Comparison of ENCODE assay signal across 2 cellular contexts in the genomic region with DNA sequence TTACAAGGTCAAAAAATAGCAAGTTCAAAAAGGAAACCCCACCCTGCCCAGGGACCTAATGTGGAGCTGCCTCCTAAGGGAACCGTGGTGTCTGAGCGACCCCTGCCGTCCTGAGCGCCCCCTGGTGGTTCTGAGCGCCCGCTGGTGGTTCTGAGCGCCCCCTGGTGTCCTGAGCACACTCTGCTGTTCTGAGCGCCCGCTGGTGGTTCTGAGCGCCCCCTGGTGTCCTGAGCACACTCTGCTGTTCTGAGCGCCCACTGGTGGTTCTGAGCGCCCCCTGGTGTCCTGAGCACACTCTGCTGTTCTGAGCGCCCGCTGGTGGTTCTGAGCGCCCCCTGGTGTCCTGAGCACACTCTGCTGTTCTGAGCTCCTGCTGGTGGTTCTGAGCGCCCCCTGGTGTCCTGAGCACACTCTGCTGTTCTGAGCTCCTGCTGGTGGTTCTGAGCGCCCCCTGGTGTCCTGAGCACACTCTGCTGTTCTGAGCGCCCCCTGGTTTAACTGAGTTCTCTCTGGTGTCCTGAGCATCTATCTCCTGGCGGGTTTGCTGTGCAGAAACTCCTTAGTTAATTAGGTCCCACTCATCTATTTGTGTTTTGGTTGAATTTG.
TF ChIP-seq lines count a peak whose summit lies in the region.

No MANE protein-coding gene starts in this region.

TF ChIP-seq in GM12878, 131 proteins besides CTCF, POLR2A, EP300 and RAD21 (continued from another document):
- TF ChIP-seq RCOR1 (conservative IDR thresholded peaks at IDR 0.05; ENCODE audit: low read depth, low read length) (0 out of 2 replicates have a peak, but pooled peaks have one; percentile 33), SP1 (IDR thresholded peaks at IDR 0.05; ENCODE audit: low read depth, low read length) (peak; percentile 50), HCFC1 (IDR thresholded peaks at IDR 0.05; ENCODE audit: low read length) (peak; percentile 36), ZNF592 (IDR thresholded peaks at IDR 0.05) (peak; percentile 91), RUNX3 (IDR thresholded peaks at IDR 0.05; ENCODE audit: low read length) (peak; percentile 60), WRNIP1 (IDR thresholded peaks at IDR 0.05; ENCODE audit: borderline replicate concordance, low read depth, low read length) (0 out of 2 replicates have a peak, but pooled peaks have one; percentile 71), MEF2A (IDR thresholded peaks at IDR 0.05; ENCODE audit: insufficient read depth, low read depth, low read length) (0 out of 2 replicates have a peak, but pooled peaks have one; percentile 14), ATF3 (IDR thresholded peaks at IDR 0.05; ENCODE audit: borderline replicate concordance, extremely low read depth, low read depth, low read length) (peak; percentile 85; the same call in 1 of the 2 replicates), TCF3 (IDR thresholded peaks at IDR 0.05; ENCODE audit: borderline replicate concordance, insufficient read depth, low read depth, low read length) (0 out of 2 replicates have a peak, but pooled peaks have one; percentile 13), SMARCA5 (IDR thresholded peaks at IDR 0.05) (peak; percentile 87), FOXM1 (IDR thresholded peaks at IDR 0.05; ENCODE audit: low read depth, low read length) (peak; percentile 92), YY1 (IDR thresholded peaks at IDR 0.05; ENCODE audit: low read depth, low read length) (peak; percentile 83), POU2F2 (IDR thresholded peaks at IDR 0.05; ENCODE audit: borderline replicate concordance, low read depth, low read length) (0 out of 3 replicates have a peak, but pooled peaks have one; percentile 31), BHLHE40 (IDR thresholded peaks at IDR 0.05; ENCODE audit: borderline replicate concordance in 1 of 2, low read depth in 2 of 2, low read length in 1 of 2) (peak in 1 of 2 experiments; percentile 64; a peak in 2 of 4 replicates), CREB1 (IDR thresholded peaks at IDR 0.05; ENCODE audit: low read depth) (peak; percentile 61; the same call in 1 of the 2 replicates)
- TF ChIP-seq, protein P1, sequence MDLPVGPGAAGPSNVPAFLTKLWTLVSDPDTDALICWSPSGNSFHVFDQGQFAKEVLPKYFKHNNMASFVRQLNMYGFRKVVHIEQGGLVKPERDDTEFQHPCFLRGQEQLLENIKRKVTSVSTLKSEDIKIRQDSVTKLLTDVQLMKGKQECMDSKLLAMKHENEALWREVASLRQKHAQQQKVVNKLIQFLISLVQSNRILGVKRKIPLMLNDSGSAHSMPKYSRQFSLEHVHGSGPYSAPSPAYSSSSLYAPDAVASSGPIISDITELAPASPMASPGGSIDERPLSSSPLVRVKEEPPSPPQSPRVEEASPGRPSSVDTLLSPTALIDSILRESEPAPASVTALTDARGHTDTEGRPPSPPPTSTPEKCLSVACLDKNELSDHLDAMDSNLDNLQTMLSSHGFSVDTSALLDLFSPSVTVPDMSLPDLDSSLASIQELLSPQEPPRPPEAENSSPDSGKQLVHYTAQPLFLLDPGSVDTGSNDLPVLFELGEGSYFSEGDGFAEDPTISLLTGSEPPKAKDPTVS (IDR thresholded peaks at IDR 0.05; ENCODE audit: low read depth, low read length): peak; percentile 72; the same call in 1 of the 2 replicates
TF ChIP-seq in GM12878: peak in this region for 19; not testable (repeated sequence) for 112.

TF ChIP-seq in HepG2, 621 proteins besides CTCF, POLR2A, EP300 and RAD21 (continued from another document):
- TF ChIP-seq ZBTB33 (CRISPR knock-in tag; IDR thresholded peaks at IDR 0.05): 0 out of 2 replicates have a peak, but pooled peaks have one; percentile 29
- TF ChIP-seq SETDB1 (CRISPR knock-in tag; IDR thresholded peaks at IDR 0.05; ENCODE audit: borderline replicate concordance): peak; percentile 99
- TF ChIP-seq, protein P2, sequence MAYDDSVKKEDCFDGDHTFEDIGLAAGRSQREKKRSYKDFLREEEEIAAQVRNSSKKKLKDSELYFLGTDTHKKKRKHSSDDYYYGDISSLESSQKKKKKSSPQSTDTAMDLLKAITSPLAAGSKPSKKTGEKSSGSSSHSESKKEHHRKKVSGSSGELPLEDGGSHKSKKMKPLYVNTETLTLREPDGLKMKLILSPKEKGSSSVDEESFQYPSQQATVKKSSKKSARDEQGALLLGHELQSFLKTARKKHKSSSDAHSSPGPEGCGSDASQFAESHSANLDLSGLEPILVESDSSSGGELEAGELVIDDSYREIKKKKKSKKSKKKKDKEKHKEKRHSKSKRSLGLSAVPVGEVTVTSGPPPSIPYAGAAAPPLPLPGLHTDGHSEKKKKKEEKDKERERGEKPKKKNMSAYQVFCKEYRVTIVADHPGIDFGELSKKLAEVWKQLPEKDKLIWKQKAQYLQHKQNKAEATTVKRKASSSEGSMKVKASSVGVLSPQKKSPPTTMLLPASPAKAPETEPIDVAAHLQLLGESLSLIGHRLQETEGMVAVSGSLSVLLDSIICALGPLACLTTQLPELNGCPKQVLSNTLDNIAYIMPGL (CRISPR knock-in tag; IDR thresholded peaks at IDR 0.05; ENCODE audit: borderline replicate concordance in 1 of 2, low read depth in 1 of 2): peak in 1 of 2 experiments; percentile 48; a peak in 1 of 4 replicates
